Comparison of ENCODE assay signal across 27 cellular contexts in genomic region chr10:77348711-77349110, GRCh38.
"Had no signal": no experiment of that assay in that cellular context is flagged by ENCODE, and none has a peak within 500 bp of the region (broad histone marks: within the 10 kb centered on the region; RNA-seq: fewer than 3 reads in every experiment).

No MANE protein-coding gene starts in this region.

- H3K27ac Mint-ChIP-seq: activated CD4-positive, alpha-beta T cell treated with anti-CD3 and anti-CD28 coated beads for 36 hours; nephron; stimulated activated effector memory CD8-positive, alpha-beta T cell treated with anti-CD3 and anti-CD28 coated beads, Interleukin-12 subunit alpha, Interleukin-12 subunit beta, amount 100 ng/mL, for 72 hours had no signal

- DNase-seq: activated CD4-positive, alpha-beta T cell treated with anti-CD3 and anti-CD28 coated beads for 36 hours; activated CD4-positive, alpha-beta T cell treated with anti-CD3 and anti-CD28 coated beads, Interleukin-2, amount 50 U/mL, for 4 hours; activated CD4-positive, CD25-positive, alpha-beta regulatory T cell; activated gamma-delta T cell; activated naive CD4-positive, alpha-beta T cell treated with anti-CD3 and anti-CD28 coated beads, Interleukin-2, amount 50 U/mL, for 16 hours; amygdala; body of pancreas; cerebellar nuclear complex; foreskin fibroblast; head of caudate nucleus; hypothalamus; immature natural killer cell; kidney; left colon; mammary epithelial cell; stimulated activated CD4-positive, alpha-beta T cell treated with anti-CD3 and anti-CD28 coated beads, Interleukin-4, amount 100 ng/mL, for 24 hours; thyroid gland; upper lobe of left lung had no signal

- H3K4me3 Mint-ChIP-seq: activated CD4-positive, alpha-beta T cell treated with anti-CD3 and anti-CD28 coated beads for 36 hours; immature natural killer cell; nephron; stimulated activated effector memory CD8-positive, alpha-beta T cell treated with anti-CD3 and anti-CD28 coated beads, Interleukin-12 subunit alpha, Interleukin-12 subunit beta, amount 100 ng/mL, for 72 hours; stimulated activated naive CD8-positive, alpha-beta T cell treated with anti-CD3 and anti-CD28 coated beads, Interleukin-15, Interleukin-2, amounts not matched to agents 100 ng/mL and 50 ng/mL, for 24 hours had no signal

- ATAC-seq: activated CD4-positive, alpha-beta T cell treated with anti-CD3 and anti-CD28 coated beads for 36 hours; body of pancreas; left colon; sciatic nerve; stimulated activated effector memory CD8-positive, alpha-beta T cell treated with anti-CD3 and anti-CD28 coated beads, Interleukin-12 subunit alpha, Interleukin-12 subunit beta, amount 100 ng/mL, for 72 hours had no signal

- H3K36me3 ChIP-seq: cardiac muscle cell, thyroid gland, upper lobe of left lung, vagina had no signal

- H3K9me3 Mint-ChIP-seq: immature natural killer cell; nephron; stimulated activated effector memory CD8-positive, alpha-beta T cell treated with anti-CD3 and anti-CD28 coated beads, Interleukin-12 subunit alpha, Interleukin-12 subunit beta, amount 100 ng/mL, for 72 hours; stimulated activated naive CD8-positive, alpha-beta T cell treated with anti-CD3 and anti-CD28 coated beads, Interleukin-15, Interleukin-2, amounts not matched to agents 100 ng/mL and 50 ng/mL, for 24 hours had no signal

- H3K27me3 Mint-ChIP-seq: stimulated activated naive CD8-positive, alpha-beta T cell treated with anti-CD3 and anti-CD28 coated beads, Interleukin-15, Interleukin-2, amounts not matched to agents 100 ng/mL and 50 ng/mL, for 24 hours had no signal

- H3K27ac ChIP-seq: body of pancreas, cardiac muscle cell, coronary artery, skin epidermis, thyroid gland, upper lobe of left lung, vagina had no signal

- H3K36me3 Mint-ChIP-seq: immature natural killer cell; stimulated activated effector memory CD8-positive, alpha-beta T cell treated with anti-CD3 and anti-CD28 coated beads, Interleukin-12 subunit alpha, Interleukin-12 subunit beta, amount 100 ng/mL, for 72 hours had no signal

- H3K4me1 Mint-ChIP-seq: activated CD4-positive, alpha-beta T cell treated with anti-CD3 and anti-CD28 coated beads for 36 hours; immature natural killer cell; stimulated activated effector memory CD8-positive, alpha-beta T cell treated with anti-CD3 and anti-CD28 coated beads, Interleukin-12 subunit alpha, Interleukin-12 subunit beta, amount 100 ng/mL, for 72 hours had no signal

- H3K9me3 ChIP-seq: body of pancreas, thyroid gland, upper lobe of left lung, vagina had no signal

- H3K4me1 ChIP-seq: body of pancreas, upper lobe of left lung had no signal

- H3K27me3 ChIP-seq: body of pancreas, cardiac muscle cell, thyroid gland, upper lobe of left lung, vagina had no signal

- FAIRE-seq: endothelial cell of umbilical vein, kidney had no signal

- H3K4me3 ChIP-seq: body of pancreas, cardiac muscle cell, coronary artery, skin epidermis, thyroid gland, upper lobe of left lung, vagina had no signal
